Comparison of ENCODE assay signal across 12 cellular contexts in genomic region chr12:29552994-29553748, GRCh38. TPM values are rescaled to one million over a fixed set of nuclear protein-coding genes. Genes with fewer than 3 reads are reported as not detected.
A peak's percentile ranks its signal among the peaks of the same experiment; 100 is the strongest.
DNase-seq lines count a peak whose midpoint lies in the region; ATAC-seq, FAIRE-seq and TF ChIP-seq lines count a peak whose summit lies in the region.
"Had no signal": no experiment of that assay in that cellular context is flagged by ENCODE, and none has a peak within 500 bp of the region (broad histone marks: within the 10 kb centered on the region; RNA-seq: fewer than 3 reads in every experiment).

No MANE protein-coding gene starts in this region.

- intact Hi-C loops in Right ventricle myocardium superior (cut with DNase I) (loop anchor here (10.0 kb wide), 2 partner anchors 182 to 232 kb away; partner anchors contain the start of gene TMTC1), HepG2 (cut with micrococcal nuclease; ENCODE audit: unreplicated experiment) (loop anchor here (1.0 to 10.0 kb wide), 6 partner anchors 87 to 1292 kb away; no protein-coding TSS in a partner anchor), spleen (cut with DNase I; ENCODE audit: low total_unique reads) (loop anchor here (10.0 kb wide), 1 partner anchor 1252 kb away; no protein-coding TSS in a partner anchor)

- H3K4me3 ChIP-seq in Loucy (ENCODE audit: low read length, poor library complexity, severe bottlenecking) = no peak overlapping the region
- no peak overlapping the region for H3K4me3 ChIP-seq in HepG2 (replicated peaks in 1 of 3; ENCODE audit: insufficient read depth in 1 of 3, low read depth in 2 of 3, low read length in 3 of 3)
- H3K4me3 ChIP-seq in spleen = no peak overlapping the region
- H3K4me3 ChIP-seq: SJSA1 had no signal

- TF ChIP-seq POLR2A in HepG2 (IDR thresholded peaks at IDR 0.05; ENCODE audit: insufficient read depth in 1 of 2, low read depth in 2 of 2, low read length in 2 of 2) (no peak), spleen (IDR thresholded peaks at IDR 0.05) (no peak), GM12891 (IDR thresholded peaks at IDR 0.05; ENCODE audit: low read depth, low read length) (no peak)

- H3K36me3 ChIP-seq in Loucy (ENCODE audit: insufficient read depth, low read length) (no peaks in the 10 kb centered on the region), HepG2 (replicated peaks in 1 of 2; ENCODE audit: control insufficient read depth in 1 of 2, insufficient read depth in 2 of 2, low read length in 2 of 2) (no peaks in the 10 kb centered on the region), spleen (peaks cover 0 to 14% (median 2%) of the 10 kb centered on the region in 6 donors)
- H3K36me3 ChIP-seq: SJSA1 had no signal

- H3K4me1 ChIP-seq in Loucy (ENCODE audit: insufficient read depth, low read length, poor library complexity, severe bottlenecking) (no peaks in the 10 kb centered on the region), HepG2 (ENCODE audit: insufficient read depth, low read length) (no peaks in the 10 kb centered on the region), spleen (peaks cover 0 to 36% (median 14%) of the 10 kb centered on the region in 6 donors)
- H3K4me1 ChIP-seq: Caco-2, SJSA1 had no signal

- H4K20me1 ChIP-seq in Loucy (ENCODE audit: insufficient read depth, low read length, poor library complexity, severe bottlenecking) (no peaks in the 10 kb centered on the region), HepG2 (ENCODE audit: insufficient read depth, low read length) (no peaks in the 10 kb centered on the region)

- in situ Hi-C loops in HepG2 (cut with HindIII; ENCODE audit: extremely low pct_ligation_motif_present, low pct_unique_long_range_greater_than_20kb) = no loop called here

- H3K9ac ChIP-seq in Loucy (ENCODE audit: low read depth, low read length, poor library complexity, severe bottlenecking) (no peak overlapping the region), HepG2 (ENCODE audit: insufficient read depth, low read depth, low read length) (no peak overlapping the region)

- POLR2A ChIA-PET in HepG2 (lab: Yijun Ruan, JAX) = no interaction called here

- no peak for TF ChIP-seq CTCF in Loucy (conservative IDR thresholded peaks at IDR 0.05; ENCODE audit: low read length)
- no peak for TF ChIP-seq CTCF in HepG2 (CRISPR knock-in tag; IDR thresholded peaks at IDR 0.05)
- no peak for TF ChIP-seq CTCF in spleen (IDR thresholded peaks at IDR 0.05 in 8 of 11, conservative IDR thresholded peaks at IDR 0.05 in 3 of 11)

- H3K27me3 ChIP-seq in Loucy (ENCODE audit: insufficient read depth, low read length, poor library complexity, severe bottlenecking) = no peaks in the 10 kb centered on the region
- H3K27me3 ChIP-seq in HepG2 (ENCODE audit: control insufficient read depth in 1 of 2, insufficient read depth in 2 of 2, low read length in 2 of 2) = no peaks in the 10 kb centered on the region
- H3K27me3 ChIP-seq in spleen (replicated peaks in 1 of 7) = no peaks in the 10 kb centered on the region

- ATAC-seq in Right ventricle myocardium superior (ENCODE audit: poor library complexity) = peak; percentile 47
- ATAC-seq in HepG2 = no peak; the same call in 2 of the 3 replicates
- no peak for ATAC-seq in HG02981 (IDR thresholded peaks at IDR 0.05; ENCODE audit: unreplicated experiment)

- H3K9me3 ChIP-seq in Loucy (ENCODE audit: insufficient read depth, low read depth, low read length) = no peaks in the 10 kb centered on the region
- H3K9me3 ChIP-seq in HepG2 (ENCODE audit: low read length) = no peaks in the 10 kb centered on the region
- H3K9me3 ChIP-seq in spleen = no peaks in the 10 kb centered on the region
- H3K9me3 ChIP-seq: Caco-2, SJSA1 had no signal

- H3K4me2 ChIP-seq in Loucy (ENCODE audit: low read depth, low read length, poor library complexity, severe bottlenecking) = no peak overlapping the region
- H3K4me2 ChIP-seq in HepG2 (ENCODE audit: low read depth, low read length) = no peak overlapping the region

- DNase-seq in Right ventricle myocardium superior (no peak), HepG2 (ENCODE audit: low spot score) (no peak), spleen (no peak), NCI-H1436 treated with DMSO at 0.1 percent for 48 hours (lab: John Stamatoyannopoulos, UW) (no peak), GM12891 (ENCODE audit: insufficient read length, low spot score) (no peak), NCI-H345 treated with DMSO at 0.1 percent for 48 hours (lab: John Stamatoyannopoulos, UW; ENCODE audit: unreplicated experiment) (no peak)

- H3F3A ChIP-seq in Loucy (ENCODE audit: low read depth) = no peaks in the 10 kb centered on the region

- FAIRE-seq in HepG2 (lab: Jason Lieb, UNC) = no peak
- FAIRE-seq in GM12891 (lab: Jason Lieb, UNC) = no peak

- H3K79me2 ChIP-seq in Loucy (ENCODE audit: insufficient read depth, low read length) (no peaks in the 10 kb centered on the region), HepG2 (ENCODE audit: insufficient read depth, low read length) (no peaks in the 10 kb centered on the region)

- H2AFZ ChIP-seq in Loucy (ENCODE audit: low read length) (0 out of 2 replicates have a peak overlapping the region, but pooled peaks have one; percentile 31), HepG2 (ENCODE audit: low read length) (no peak overlapping the region)

- no peak overlapping the region for H3K27ac ChIP-seq in HepG2 (ENCODE audit: extremely low read length, insufficient read depth, low read length)
- peak overlapping the region; percentile 14 to 74 (median 62) for H3K27ac ChIP-seq in spleen
- H3K27ac ChIP-seq: RWPE1, SJSA1 had no signal

- no peaks in the 10 kb centered on the region for H3K9me2 ChIP-seq in Loucy (replicated peaks; ENCODE audit: low read depth, low read length)

- TF ChIP-seq EP300 in HepG2 (IDR thresholded peaks at IDR 0.05; ENCODE audit: low read depth in 2 of 2, low read length in 2 of 2) (no peak), HepG2 (CRISPR knock-in tag; IDR thresholded peaks at IDR 0.05; ENCODE audit: borderline replicate concordance) (no peak)

- BruUV-seq in HepG2 (replicated peaks; lab: Mats Ljungman, UMichigan) = no TSS peak

- CTCF ChIA-PET in HepG2 (lab: Yijun Ruan, JAX; ENCODE audit: low intra/inter-chr PET ratio, low total read pairs) = interaction anchor here (1.1 to 1.4 kb wide), 2 partner anchors 1255 to 1292 kb away, joined by 5 to 11 read pairs; no protein-coding TSS in a partner anchor

- TF ChIP-seq RAD21 in HepG2 (CRISPR knock-in tag; IDR thresholded peaks at IDR 0.05) = no peak

- WGBS in HepG2 (ENCODE audit: low lambda C conversion rate) = 2% methylated on average over 3 of the region's 3 CpGs
- 49 to 59% (median 53%) methylated on average over 3 of the region's 3 CpGs for WGBS in spleen, 5 donors

TF ChIP-seq in HepG2, 621 proteins besides CTCF, POLR2A, EP300 and RAD21:
- TF ChIP-seq RARA (CRISPR knock-in tag; IDR thresholded peaks at IDR 0.05) (peak; percentile 42; the same call in 1 of the 2 replicates), ZNF224 (CRISPR knock-in tag; IDR thresholded peaks at IDR 0.05) (no peak)

TF ChIP-seq in GM12891, 5 proteins besides CTCF, POLR2A, EP300 and RAD21:
- no peak for TF ChIP-seq SPI1 (IDR thresholded peaks at IDR 0.05; ENCODE audit: low read depth, low read length)
- TF ChIP-seq POLR2AphosphoS5 (IDR thresholded peaks at IDR 0.05; ENCODE audit: low read depth, low read length) = no peak
- no peak for TF ChIP-seq PAX5 (IDR thresholded peaks at IDR 0.05; ENCODE audit: insufficient read depth, low read length, severe bottlenecking)
- TF ChIP-seq TAF1 (IDR thresholded peaks at IDR 0.05; ENCODE audit: low read depth, low read length) = no peak
- no peak for TF ChIP-seq POU2F2 (IDR thresholded peaks at IDR 0.05; ENCODE audit: low read depth, low read length)

RNA-seq across cellular contexts. Expression of gene OVCH1, which starts 55.7 kb away (rescaled TPM):
- total RNA-seq in Right ventricle myocardium superior = not detected
- total RNA-seq in HepG2 (2016; rRNA removed; fragmentation: Illumina TruSeq; extraction: Trizol) = not detected in 2 replicates
- total RNA-seq in HepG2 (2016; cell fraction: cytosol; rRNA removed; fragmentation: Illumina TruSeq; extraction: Trizol; ENCODE audit: low read depth) = not detected in 2 replicates
- total RNA-seq in HepG2 (2016; cell fraction: insoluble cytoplasmic fraction; rRNA removed; fragmentation: Illumina TruSeq; extraction: Trizol) = not detected in 2 replicates
- total RNA-seq in HepG2 (2016; cell fraction: membrane; rRNA removed; fragmentation: Illumina TruSeq; extraction: Trizol) = not detected in 2 replicates
- total RNA-seq in HepG2 (2016; cell fraction: nucleus; rRNA removed; fragmentation: Illumina TruSeq; extraction: Trizol) = not detected in 2 replicates
- polyA plus RNA-seq in HepG2 (2011; rRNA removed) = not detected in 2 replicates
- not detected in 2 replicates for polyA plus RNA-seq in HepG2 (2011; cell fraction: cytosol; rRNA removed)
- not detected in 2 replicates for polyA plus RNA-seq in HepG2 (2011; cell fraction: nucleus; rRNA removed)
- not detected in 2 replicates for polyA plus RNA-seq in HepG2 (2012)
- not detected in 2 replicates for polyA plus RNA-seq in HepG2 (2016; cell fraction: cytosol; fragmentation: Illumina TruSeq; extraction: Trizol; ENCODE audit: low read depth)
- polyA plus RNA-seq in HepG2 (2016; cell fraction: insoluble cytoplasmic fraction; fragmentation: Illumina TruSeq; extraction: Trizol; ENCODE audit: low read depth) = not detected in 2 replicates
- polyA plus RNA-seq in HepG2 (2016; cell fraction: membrane; fragmentation: Illumina TruSeq; extraction: Trizol; ENCODE audit: low read depth) = not detected in 2 replicates
- not detected in 2 replicates for polyA plus RNA-seq in HepG2 (2016; cell fraction: nucleus; fragmentation: Illumina TruSeq; extraction: Trizol; ENCODE audit: insufficient read depth, low read depth)
- 0.58 TPM in 1 of 2 replicates, not detected in the other for polyA minus RNA-seq in HepG2 (2011; rRNA and poly(A)+ RNA removed; ENCODE audit: low replicate concordance)
- not detected in 2 replicates for polyA minus RNA-seq in HepG2 (2011; cell fraction: cytosol; rRNA and poly(A)+ RNA removed)
- polyA minus RNA-seq in HepG2 (2011; cell fraction: nucleus; rRNA and poly(A)+ RNA removed) = not detected in 2 replicates
- 1 to 10 TPM; 1.6 to 5.7 (median 3.2) TPM for total RNA-seq in spleen
- under 1 TPM; 0.03 to 0.32 (median 0.20) TPM for polyA plus RNA-seq in spleen
- not detected for polyA plus RNA-seq in GM12891 (2012; ENCODE audit: low read depth, missing spikeins)
- total RNA-seq: Caco-2, H9, SJSA1 had no signal
